ENCODE assay signal across 14 cellular contexts in the genomic region with DNA sequence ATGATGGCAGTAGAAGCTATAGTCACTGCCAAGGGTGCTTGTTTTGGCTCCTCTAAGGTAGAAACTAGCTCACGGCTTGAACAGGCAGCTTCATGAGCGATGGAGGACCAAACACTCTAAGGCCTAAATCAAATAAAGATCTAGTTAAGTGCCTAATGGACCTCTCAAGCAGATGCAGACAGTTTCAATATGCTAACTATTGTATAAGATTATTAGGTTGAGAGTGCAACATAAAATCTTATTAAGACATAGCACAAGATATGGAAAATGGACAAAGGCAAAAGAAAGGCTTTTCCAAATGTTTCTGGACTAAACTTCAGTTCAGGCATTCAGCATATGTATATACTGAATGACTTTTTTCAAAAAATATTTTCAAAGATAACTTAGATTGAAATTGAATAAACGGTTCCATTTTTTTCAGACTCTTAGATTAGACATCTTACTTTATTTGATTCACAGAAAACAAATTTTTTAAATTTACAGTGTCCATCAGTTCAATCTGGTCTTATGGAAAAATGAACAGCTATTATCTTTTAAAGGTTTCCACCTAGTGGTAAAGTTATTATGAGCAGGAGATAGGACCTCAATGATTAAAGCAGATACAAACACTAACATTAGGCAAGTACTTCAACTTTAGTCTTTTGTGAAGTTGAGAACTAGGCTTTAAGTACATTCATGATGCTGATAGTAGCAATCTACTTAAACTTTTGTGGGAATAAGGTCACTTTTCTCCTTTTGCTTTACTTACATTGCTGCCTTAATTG.
DNase-seq lines count a peak whose midpoint lies in the region; ATAC-seq and TF ChIP-seq lines count a peak whose summit lies in the region.
"Had no signal": no experiment of that assay in that cellular context is flagged by ENCODE, and none has a peak within 500 bp of the region (broad histone marks: within the 10 kb centered on the region; RNA-seq: fewer than 3 reads in every experiment).

No MANE protein-coding gene starts in this region.

- H2AK5ac ChIP-seq in mesenchymal stem cell (ENCODE audit: low read length, severe bottlenecking): no peak overlapping the region

- no peak overlapping the region for H2BK5ac ChIP-seq in mesenchymal stem cell (ENCODE audit: low read depth, low read length, poor library complexity, severe bottlenecking)

- no peak overlapping the region for H3K27ac ChIP-seq in mesenchymal stem cell (ENCODE audit: low read length, poor library complexity, severe bottlenecking)
- H3K27ac ChIP-seq: epithelial cell of prostate, tibial artery had no signal

- H2AFZ ChIP-seq in mesenchymal stem cell (ENCODE audit: low read depth, low read length): no peak overlapping the region

- H3K9ac ChIP-seq in mesenchymal stem cell (ENCODE audit: low read length): peak overlapping the region; percentile 8

- H3K9me3 ChIP-seq in mesenchymal stem cell (ENCODE audit: control insufficient read depth, low read length): peaks cover 5% of the 10 kb centered on the region
- H3K9me3 ChIP-seq: mucosa of descending colon, tibial artery had no signal

- H3K4me3 ChIP-seq in mesenchymal stem cell (ENCODE audit: insufficient read depth in 1 of 2, low read depth in 1 of 2, low read length in 2 of 2): no peak overlapping the region
- H3K4me3 ChIP-seq: mucosa of descending colon, tibial artery had no signal

- TF ChIP-seq CTCF in GM12872 (IDR thresholded peaks at IDR 0.05; ENCODE audit: insufficient read depth, low read depth, low read length): peak; percentile 21; the same call in 1 of the 3 replicates

- H3K23ac ChIP-seq in mesenchymal stem cell (ENCODE audit: low read length in 2 of 2): no peak overlapping the region

- H3K4me2 ChIP-seq in mesenchymal stem cell (ENCODE audit: low read length, poor library complexity, severe bottlenecking): no peak overlapping the region

- 93% methylated on average over 2 of the region's 3 CpGs for WGBS in mesenchymal stem cell

- no peak overlapping the region for H2BK12ac ChIP-seq in mesenchymal stem cell (ENCODE audit: low read length in 2 of 2)

- ATAC-seq in HG03097 (IDR thresholded peaks at IDR 0.05; ENCODE audit: low FRiP score, unreplicated experiment) (peak; percentile 50), SK-N-SH treated with all-trans-retinoic acid at 6 μM for 48 hours (peak; percentile 57; the same call in 2 of the 3 replicates), HG03280 (IDR thresholded peaks at IDR 0.05; ENCODE audit: unreplicated experiment) (no peak)
- ATAC-seq: mucosa of descending colon, T-cell had no signal

- no peak overlapping the region for H3K18ac ChIP-seq in mesenchymal stem cell (ENCODE audit: low read depth in 1 of 2, low read length in 2 of 2)

- no peak overlapping the region for H4K91ac ChIP-seq in mesenchymal stem cell (ENCODE audit: low read length)

- H3K14ac ChIP-seq in mesenchymal stem cell (ENCODE audit: low read length in 2 of 2): no peak overlapping the region

- H3K27me3 ChIP-seq in mesenchymal stem cell (ENCODE audit: control insufficient read depth in 1 of 2, insufficient read depth in 1 of 2, low read length in 2 of 2): no peaks in the 10 kb centered on the region
- H3K27me3 ChIP-seq: tibial artery had no signal

- no peak overlapping the region for H2BK120ac ChIP-seq in mesenchymal stem cell (ENCODE audit: low read depth, low read length)

- H3K4ac ChIP-seq in mesenchymal stem cell (ENCODE audit: low read depth in 1 of 2, low read length in 2 of 2): no peak overlapping the region

- no peaks in the 10 kb centered on the region for H3K79me1 ChIP-seq in mesenchymal stem cell (replicated peaks; ENCODE audit: low read length, poor library complexity, severe bottlenecking)

- H3K36me3 ChIP-seq in mesenchymal stem cell (ENCODE audit: control insufficient read depth in 1 of 2, insufficient read depth in 2 of 2, low read depth in 1 of 2, low read length in 2 of 2): no peaks in the 10 kb centered on the region
- H3K36me3 ChIP-seq: tibial artery had no signal

- H4K8ac ChIP-seq in mesenchymal stem cell (ENCODE audit: low read length): no peak overlapping the region

- H3K4me1 ChIP-seq in mesenchymal stem cell (ENCODE audit: control insufficient read depth, insufficient read depth, low read depth, low read length): no peaks in the 10 kb centered on the region
- H3K4me1 ChIP-seq: tibial artery had no signal

- H2BK15ac ChIP-seq in mesenchymal stem cell (ENCODE audit: low read depth, poor library complexity, severe bottlenecking): no peak overlapping the region

- DNase-seq in mesenchymal stem cell (peak; percentile 32), globus pallidus (ENCODE audit: low spot score) (no peak)
- no peak for DNase-seq in stimulated activated CD4-positive, alpha-beta T cell treated with anti-CD3 and anti-CD28 coated beads, Interleukin-4, amount 100 ng/mL, for 1 hour
- DNase-seq in activated CD4-positive, alpha-beta T cell treated with anti-CD3 and anti-CD28 coated beads for 1 hour: no peak
- DNase-seq: activated gamma-delta T cell, mucosa of descending colon, NCI-H187, T-cell, tibial artery had no signal

TF ChIP-seq in SK-N-SH treated with all-trans-retinoic acid at 6 μM for 48 hours, 23 proteins besides CTCF, POLR2A, EP300 and RAD21:
- TF ChIP-seq ZNF70 (CRISPR knock-in tag; IDR thresholded peaks at IDR 0.05) (no peak), ZNF8 (CRISPR knock-in tag; IDR thresholded peaks at IDR 0.05) (no peak), CSDC2 (CRISPR knock-in tag; IDR thresholded peaks at IDR 0.05) (no peak), ISL1 (CRISPR knock-in tag; IDR thresholded peaks at IDR 0.05) (peak; percentile 15), ZNF565 (CRISPR knock-in tag; conservative IDR thresholded peaks at IDR 0.05; ENCODE audit: low read depth) (no peak)
- TF ChIP-seq, protein P1, sequence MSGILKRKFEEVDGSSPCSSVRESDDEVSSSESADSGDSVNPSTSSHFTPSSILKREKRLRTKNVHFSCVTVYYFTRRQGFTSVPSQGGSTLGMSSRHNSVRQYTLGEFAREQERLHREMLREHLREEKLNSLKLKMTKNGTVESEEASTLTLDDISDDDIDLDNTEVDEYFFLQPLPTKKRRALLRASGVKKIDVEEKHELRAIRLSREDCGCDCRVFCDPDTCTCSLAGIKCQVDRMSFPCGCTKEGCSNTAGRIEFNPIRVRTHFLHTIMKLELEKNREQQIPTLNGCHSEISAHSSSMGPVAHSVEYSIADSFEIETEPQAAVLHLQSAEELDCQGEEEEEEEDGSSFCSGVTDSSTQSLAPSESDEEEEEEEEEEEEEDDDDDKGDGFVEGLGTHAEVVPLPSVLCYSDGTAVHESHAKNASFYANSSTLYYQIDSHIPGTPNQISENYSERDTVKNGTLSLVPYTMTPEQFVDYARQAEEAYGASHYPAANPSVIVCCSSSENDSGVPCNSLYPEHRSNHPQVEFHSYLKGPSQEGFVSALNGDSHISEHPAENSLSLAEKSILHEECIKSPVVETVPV (CRISPR knock-in tag; IDR thresholded peaks at IDR 0.05): 0 out of 2 replicates have a peak, but pooled peaks have one; percentile 11
